Comparison of ENCODE assay signal across 16 cellular contexts in the genomic region with DNA sequence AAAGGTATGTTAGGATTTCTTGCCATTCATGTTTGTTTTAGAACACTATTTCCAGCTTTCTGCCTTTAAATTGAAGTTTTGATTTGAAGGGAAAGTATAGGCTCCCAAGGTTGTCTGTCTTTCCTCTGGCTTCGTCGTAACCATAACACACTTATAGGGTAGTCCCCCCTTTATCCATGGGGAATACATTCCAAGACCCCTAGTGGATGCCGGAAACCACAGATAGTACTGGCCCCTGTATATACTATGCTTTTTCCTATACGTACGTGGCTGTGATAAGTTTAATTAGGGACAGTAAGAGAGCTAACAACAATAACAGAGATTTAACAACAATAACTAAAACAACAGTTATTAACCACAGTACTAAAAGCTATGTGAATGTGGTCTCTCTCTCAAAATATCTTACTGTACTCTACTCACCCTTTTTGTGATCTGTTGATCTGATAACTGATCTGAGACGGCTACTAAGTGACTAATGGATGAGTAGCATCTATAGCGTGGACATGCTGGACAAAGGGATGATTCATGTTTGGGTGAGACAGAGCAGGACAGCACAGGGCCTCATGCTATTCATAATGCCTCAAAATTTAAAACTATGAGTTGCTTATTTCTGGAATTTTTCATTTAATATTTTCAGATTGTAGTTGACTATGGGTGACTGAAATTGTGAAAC.
DNase-seq lines count a peak whose midpoint lies in the region; ATAC-seq and TF ChIP-seq lines count a peak whose summit lies in the region.
"Had no signal": no experiment of that assay in that cellular context is flagged by ENCODE, and none has a peak within 500 bp of the region (broad histone marks: within the 10 kb centered on the region; RNA-seq: fewer than 3 reads in every experiment).

No MANE protein-coding gene starts in this region.

- H3K27me3 Mint-ChIP-seq in chondrocyte (ENCODE audit: low read depth) (no peaks in the 10 kb centered on the region), GM23338 (ENCODE audit: insufficient read depth, low read depth, poor library complexity) (peaks cover 2% of the 10 kb centered on the region)
- H3K27me3 Mint-ChIP-seq: B cell had no signal

- ATAC-seq in HG02938 (IDR thresholded peaks at IDR 0.05; ENCODE audit: unreplicated experiment) (no peak), GM23338 (no peak), GM21526 (IDR thresholded peaks at IDR 0.05; ENCODE audit: low FRiP score, unreplicated experiment) (no peak)

- H3K4me1 Mint-ChIP-seq in chondrocyte (ENCODE audit: low read depth): peaks cover 29% of the 10 kb centered on the region
- H3K4me1 Mint-ChIP-seq in GM23338: no peaks in the 10 kb centered on the region

- H3K9me3 Mint-ChIP-seq in chondrocyte (ENCODE audit: low read depth) (no peaks in the 10 kb centered on the region), GM23338 (no peaks in the 10 kb centered on the region)
- H3K9me3 Mint-ChIP-seq: activated CD4-positive, alpha-beta T cell treated with anti-CD3 and anti-CD28 coated beads, Interleukin-2, amount 10 ng/mL, durations not matched to agents 7 days and 5 days; nephron progenitor cell had no signal

- no peak overlapping the region for H3K4me2 ChIP-seq in GM23338

- H3F3A ChIP-seq in GM23338 (replicated peaks; ENCODE audit: low read depth): no peaks in the 10 kb centered on the region

- no peak overlapping the region for H3K27ac ChIP-seq in GM23338 (ENCODE audit: low read depth)

- H3K27ac Mint-ChIP-seq in chondrocyte (ENCODE audit: unreplicated experiment) (peak overlapping the region; percentile 64), GM23338 (no peak overlapping the region)
- H3K27ac Mint-ChIP-seq: activated CD4-positive, alpha-beta T cell treated with anti-CD3 and anti-CD28 coated beads, Interleukin-2, amount 10 ng/mL, durations not matched to agents 7 days and 5 days; B cell; nephron progenitor cell had no signal

- H2AFZ ChIP-seq in GM23338: no peak overlapping the region

- no peaks in the 10 kb centered on the region for H3K4me1 ChIP-seq in GM23338 (ENCODE audit: insufficient read depth)

- H3K79me2 ChIP-seq in GM23338 (replicated peaks; ENCODE audit: insufficient read depth): no peaks in the 10 kb centered on the region; the same call in 1 of the 2 replicates

- H3K27me3 ChIP-seq in MG63: no peaks in the 10 kb centered on the region
- H3K27me3 ChIP-seq in kidney epithelial cell (ENCODE audit: control insufficient read depth, insufficient read depth, low read length): no peaks in the 10 kb centered on the region
- no peaks in the 10 kb centered on the region for H3K27me3 ChIP-seq in GM23338 (ENCODE audit: insufficient read depth)

- no peaks in the 10 kb centered on the region for H4K20me1 ChIP-seq in GM23338 (replicated peaks; ENCODE audit: insufficient read depth)

- H3K4me3 Mint-ChIP-seq in chondrocyte (ENCODE audit: unreplicated experiment) (no peak overlapping the region), GM23338 (no peak overlapping the region)
- H3K4me3 Mint-ChIP-seq: activated CD4-positive, alpha-beta T cell treated with anti-CD3 and anti-CD28 coated beads, Interleukin-2, amount 10 ng/mL, durations not matched to agents 7 days and 5 days; B cell; nephron progenitor cell had no signal

- no peak overlapping the region for H3K4me3 ChIP-seq in MG63
- H3K4me3 ChIP-seq in kidney epithelial cell (ENCODE audit: low read depth, low read length): no peak overlapping the region
- H3K4me3 ChIP-seq in GM23338: no peak overlapping the region

- H3K9me2 ChIP-seq in GM23338 (ENCODE audit: insufficient read depth): no peaks in the 10 kb centered on the region; the same call in 1 of the 2 replicates

- no peaks in the 10 kb centered on the region for H3K36me3 Mint-ChIP-seq in chondrocyte (ENCODE audit: low read depth)
- H3K36me3 Mint-ChIP-seq in GM23338 (ENCODE audit: low read depth): no peaks in the 10 kb centered on the region

- in situ Hi-C loops in ACHN (cut with HindIII; ENCODE audit: low pct_ligation_motif_present, low pct_unique_long_range_greater_than_20kb, low sequenced_read_pairs): no loop called here

- no peaks in the 10 kb centered on the region for H3K36me3 ChIP-seq in MG63
- H3K36me3 ChIP-seq in kidney epithelial cell (ENCODE audit: control insufficient read depth, insufficient read depth, low read length): no peaks in the 10 kb centered on the region
- H3K36me3 ChIP-seq in GM23338 (ENCODE audit: insufficient read depth): no peaks in the 10 kb centered on the region

- DNase-seq in ACHN (peak; percentile 62), MG63 (peak; percentile 34), chondrocyte (ENCODE audit: low spot score) (no peak), kidney epithelial cell (ENCODE audit: low read depth) (peak; percentile 77), GM23338 (ENCODE audit: low spot score) (no peak), cerebellar nuclear complex (lab: John Stamatoyannopoulos, UW) (no peak)
- DNase-seq: activated CD4-positive, alpha-beta T cell treated with anti-CD3 and anti-CD28 coated beads, Interleukin-2, amount 10 ng/mL, durations not matched to agents 7 days and 5 days; activated gamma-delta T cell treated with Interleukin-2 at 50 U/mL for 16 hours; HCEC 1CT; NCI-H2227 treated with DMSO at 0.1 percent for 48 hours; nephron progenitor cell; stimulated activated naive CD4-positive, alpha-beta T cell; SW 1271 had no signal

- no peak for TF ChIP-seq CTCF in chondrocyte (IDR thresholded peaks at IDR 0.05)
- TF ChIP-seq CTCF in kidney epithelial cell (IDR thresholded peaks at IDR 0.05; ENCODE audit: insufficient read depth, low read length, poor library complexity, severe bottlenecking): no peak
- TF ChIP-seq CTCF in GM23338 (conservative IDR thresholded peaks at IDR 0.05; ENCODE audit: low read depth in 2 of 2): no peak; a peak in 1 of 4 replicates

- no peaks in the 10 kb centered on the region for H3K9me3 ChIP-seq in MG63

TF ChIP-seq in GM23338, 12 proteins besides CTCF, POLR2A, EP300 and RAD21 (continues in another document):
- TF ChIP-seq ZNF114 (CRISPR knock-in tag; IDR thresholded peaks at IDR 0.05): no peak
- TF ChIP-seq NANOG (IDR thresholded peaks at IDR 0.05; ENCODE audit: borderline replicate concordance): no peak
- no peak for TF ChIP-seq STAT1 (IDR thresholded peaks at IDR 0.05; ENCODE audit: unreplicated experiment)
- no peak for TF ChIP-seq POLR2AphosphoS5 (IDR thresholded peaks at IDR 0.05; ENCODE audit: low read depth)
- no peak for TF ChIP-seq EZH2phosphoT487 (IDR thresholded peaks at IDR 0.05; ENCODE audit: unreplicated experiment)
- TF ChIP-seq EZH2 (IDR thresholded peaks at IDR 0.05; ENCODE audit: low read depth, unreplicated experiment): no peak
- TF ChIP-seq, protein P1, sequence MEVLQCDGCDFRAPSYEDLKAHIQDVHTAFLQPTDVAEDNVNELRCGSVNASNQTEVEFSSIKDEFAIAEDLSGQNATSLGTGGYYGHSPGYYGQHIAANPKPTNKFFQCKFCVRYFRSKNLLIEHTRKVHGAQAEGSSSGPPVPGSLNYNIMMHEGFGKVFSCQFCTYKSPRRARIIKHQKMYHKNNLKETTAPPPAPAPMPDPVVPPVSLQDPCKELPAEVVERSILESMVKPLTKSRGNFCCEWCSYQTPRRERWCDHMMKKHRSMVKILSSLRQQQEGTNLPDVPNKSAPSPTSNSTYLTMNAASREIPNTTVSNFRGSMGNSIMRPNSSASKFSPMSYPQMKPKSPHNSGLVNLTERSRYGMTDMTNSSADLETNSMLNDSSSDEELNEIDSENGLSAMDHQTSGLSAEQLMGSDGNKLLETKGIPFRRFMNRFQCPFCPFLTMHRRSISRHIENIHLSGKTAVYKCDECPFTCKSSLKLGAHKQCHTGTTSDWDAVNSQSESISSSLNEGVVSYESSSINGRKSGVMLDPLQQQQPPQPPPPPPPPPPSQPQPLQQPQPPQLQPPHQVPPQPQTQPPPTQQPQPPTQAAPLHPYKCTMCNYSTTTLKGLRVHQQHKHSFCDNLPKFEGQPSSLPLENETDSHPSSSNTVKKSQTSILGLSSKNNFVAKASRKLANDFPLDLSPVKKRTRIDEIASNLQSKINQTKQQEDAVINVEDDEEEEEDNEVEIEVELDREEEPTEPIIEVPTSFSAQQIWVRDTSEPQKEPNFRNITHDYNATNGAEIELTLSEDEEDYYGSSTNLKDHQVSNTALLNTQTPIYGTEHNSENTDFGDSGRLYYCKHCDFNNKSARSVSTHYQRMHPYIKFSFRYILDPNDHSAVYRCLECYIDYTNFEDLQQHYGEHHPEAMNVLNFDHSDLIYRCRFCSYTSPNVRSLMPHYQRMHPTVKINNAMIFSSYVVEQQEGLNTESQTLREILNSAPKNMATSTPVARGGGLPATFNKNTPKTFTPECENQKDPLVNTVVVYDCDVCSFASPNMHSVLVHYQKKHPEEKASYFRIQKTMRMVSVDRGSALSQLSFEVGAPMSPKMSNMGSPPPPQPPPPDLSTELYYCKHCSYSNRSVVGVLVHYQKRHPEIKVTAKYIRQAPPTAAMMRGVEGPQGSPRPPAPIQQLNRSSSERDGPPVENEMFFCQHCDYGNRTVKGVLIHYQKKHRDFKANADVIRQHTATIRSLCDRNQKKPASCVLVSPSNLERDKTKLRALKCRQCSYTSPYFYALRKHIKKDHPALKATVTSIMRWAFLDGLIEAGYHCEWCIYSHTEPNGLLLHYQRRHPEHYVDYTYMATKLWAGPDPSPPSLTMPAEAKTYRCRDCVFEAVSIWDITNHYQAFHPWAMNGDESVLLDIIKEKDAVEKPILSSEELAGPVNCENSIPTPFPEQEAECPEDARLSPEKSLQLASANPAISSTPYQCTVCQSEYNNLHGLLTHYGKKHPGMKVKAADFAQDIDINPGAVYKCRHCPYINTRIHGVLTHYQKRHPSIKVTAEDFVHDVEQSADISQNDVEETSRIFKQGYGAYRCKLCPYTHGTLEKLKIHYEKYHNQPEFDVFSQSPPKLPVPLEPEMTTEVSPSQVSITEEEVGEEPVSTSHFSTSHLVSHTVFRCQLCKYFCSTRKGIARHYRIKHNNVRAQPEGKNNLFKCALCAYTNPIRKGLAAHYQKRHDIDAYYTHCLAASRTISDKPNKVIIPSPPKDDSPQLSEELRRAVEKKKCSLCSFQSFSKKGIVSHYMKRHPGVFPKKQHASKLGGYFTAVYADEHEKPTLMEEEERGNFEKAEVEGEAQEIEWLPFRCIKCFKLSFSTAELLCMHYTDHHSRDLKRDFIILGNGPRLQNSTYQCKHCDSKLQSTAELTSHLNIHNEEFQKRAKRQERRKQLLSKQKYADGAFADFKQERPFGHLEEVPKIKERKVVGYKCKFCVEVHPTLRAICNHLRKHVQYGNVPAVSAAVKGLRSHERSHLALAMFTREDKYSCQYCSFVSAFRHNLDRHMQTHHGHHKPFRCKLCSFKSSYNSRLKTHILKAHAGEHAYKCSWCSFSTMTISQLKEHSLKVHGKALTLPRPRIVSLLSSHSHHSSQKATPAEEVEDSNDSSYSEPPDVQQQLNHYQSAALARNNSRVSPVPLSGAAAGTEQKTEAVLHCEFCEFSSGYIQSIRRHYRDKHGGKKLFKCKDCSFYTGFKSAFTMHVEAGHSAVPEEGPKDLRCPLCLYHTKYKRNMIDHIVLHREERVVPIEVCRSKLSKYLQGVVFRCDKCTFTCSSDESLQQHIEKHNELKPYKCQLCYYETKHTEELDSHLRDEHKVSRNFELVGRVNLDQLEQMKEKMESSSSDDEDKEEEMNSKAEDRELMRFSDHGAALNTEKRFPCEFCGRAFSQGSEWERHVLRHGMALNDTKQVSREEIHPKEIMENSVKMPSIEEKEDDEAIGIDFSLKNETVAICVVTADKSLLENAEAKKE (CRISPR knock-in tag; IDR thresholded peaks at IDR 0.05): no peak
- no peak for TF ChIP-seq JUNB (IDR thresholded peaks at IDR 0.05; ENCODE audit: unreplicated experiment)

Comparison
In these comparisons a context has a peak if more than half of its experiments do, and no peak if none do; other contexts are left out.
1. DNase-seq: peak in ACHN (single experiment), MG63 (single experiment) and kidney epithelial cell (single experiment); none in chondrocyte (single experiment), GM23338 (single experiment) and cerebellar nuclear complex (0 of 2).